In the genomic region with DNA sequence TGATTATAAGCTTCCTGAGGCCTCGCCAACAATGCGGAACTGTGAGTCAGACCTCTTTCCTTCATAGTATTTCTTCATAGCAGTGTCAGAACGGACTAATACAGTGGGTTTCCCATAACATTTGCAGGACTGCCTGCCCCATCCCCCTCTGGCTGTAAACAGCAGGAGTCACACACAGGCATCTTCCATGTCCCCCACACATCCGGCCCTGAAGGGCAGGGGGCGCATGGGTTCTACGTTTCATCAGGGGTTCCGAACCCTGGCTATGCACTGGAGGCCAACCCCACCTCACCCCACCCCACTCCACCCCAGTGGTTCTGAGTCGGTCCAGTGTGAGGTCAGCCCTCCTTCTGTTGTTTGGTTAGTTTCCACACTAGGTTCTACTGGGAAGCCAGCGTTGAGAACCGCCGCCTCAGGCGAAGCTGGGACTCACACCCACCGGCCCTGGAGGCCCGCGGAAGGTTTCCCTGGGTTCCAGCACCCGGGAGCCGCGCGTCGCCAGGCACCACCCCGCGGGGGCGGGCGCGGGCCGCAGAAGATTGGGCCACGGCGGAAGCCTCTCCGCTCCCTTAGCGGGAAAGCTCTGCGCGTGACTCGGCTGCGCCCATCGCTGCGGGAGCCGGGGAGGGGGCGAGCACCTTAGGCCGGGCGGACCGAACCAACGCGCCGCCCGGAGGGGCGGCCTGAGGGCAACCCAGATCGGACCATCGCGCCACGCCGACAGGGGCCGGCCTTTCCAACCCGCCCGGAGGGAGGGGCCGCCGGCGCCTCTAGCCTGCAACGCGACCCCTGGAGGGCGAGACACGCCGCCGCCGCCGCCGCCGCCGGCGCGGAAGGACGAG, we compare ENCODE assay signal across 8 cellular contexts. TPM values are rescaled to one million over a fixed set of nuclear protein-coding genes. Genes with fewer than 3 reads are reported as not detected.
DNase-seq lines count a peak whose midpoint lies in the region; ATAC-seq and TF ChIP-seq lines count a peak whose summit lies in the region.

A gene with protein sequence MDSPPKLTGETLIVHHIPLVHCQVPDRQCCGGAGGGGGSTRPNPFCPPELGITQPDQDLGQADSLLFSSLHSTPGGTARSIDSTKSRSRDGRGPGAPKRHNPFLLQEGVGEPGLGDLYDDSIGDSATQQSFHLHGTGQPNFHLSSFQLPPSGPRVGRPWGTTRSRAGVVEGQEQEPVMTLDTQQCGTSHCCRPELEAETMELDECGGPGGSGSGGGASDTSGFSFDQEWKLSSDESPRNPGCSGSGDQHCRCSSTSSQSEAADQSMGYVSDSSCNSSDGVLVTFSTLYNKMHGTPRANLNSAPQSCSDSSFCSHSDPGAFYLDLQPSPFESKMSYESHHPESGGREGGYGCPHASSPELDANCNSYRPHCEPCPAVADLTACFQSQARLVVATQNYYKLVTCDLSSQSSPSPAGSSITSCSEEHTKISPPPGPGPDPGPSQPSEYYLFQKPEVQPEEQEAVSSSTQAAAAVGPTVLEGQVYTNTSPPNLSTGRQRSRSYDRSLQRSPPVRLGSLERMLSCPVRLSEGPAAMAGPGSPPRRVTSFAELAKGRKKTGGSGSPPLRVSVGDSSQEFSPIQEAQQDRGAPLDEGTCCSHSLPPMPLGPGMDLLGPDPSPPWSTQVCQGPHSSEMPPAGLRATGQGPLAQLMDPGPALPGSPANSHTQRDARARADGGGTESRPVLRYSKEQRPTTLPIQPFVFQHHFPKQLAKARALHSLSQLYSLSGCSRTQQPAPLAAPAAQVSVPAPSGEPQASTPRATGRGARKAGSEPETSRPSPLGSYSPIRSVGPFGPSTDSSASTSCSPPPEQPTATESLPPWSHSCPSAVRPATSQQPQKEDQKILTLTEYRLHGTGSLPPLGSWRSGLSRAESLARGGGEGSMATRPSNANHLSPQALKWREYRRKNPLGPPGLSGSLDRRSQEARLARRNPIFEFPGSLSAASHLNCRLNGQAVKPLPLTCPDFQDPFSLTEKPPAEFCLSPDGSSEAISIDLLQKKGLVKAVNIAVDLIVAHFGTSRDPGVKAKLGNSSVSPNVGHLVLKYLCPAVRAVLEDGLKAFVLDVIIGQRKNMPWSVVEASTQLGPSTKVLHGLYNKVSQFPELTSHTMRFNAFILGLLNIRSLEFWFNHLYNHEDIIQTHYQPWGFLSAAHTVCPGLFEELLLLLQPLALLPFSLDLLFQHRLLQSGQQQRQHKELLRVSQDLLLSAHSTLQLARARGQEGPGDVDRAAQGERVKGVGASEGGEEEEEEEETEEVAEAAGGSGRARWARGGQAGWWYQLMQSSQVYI (N-terminal part only) (plus strand): TSS at position 799 of the 842 bp plus-strand sequence. CDS start 56,411 bp downstream, outside the sequence.

- POLR2A ChIA-PET in Panc1 (lab: Charles Lee), result interaction anchor here (0.6 to 0.7 kb wide), 2 partner anchors 56 to 374 kb away, joined by 5 to 20 read pairs; a partner anchor contains a TSS

- H3K9me3 Mint-ChIP-seq in activated naive CD4-positive, alpha-beta T cell treated with anti-CD3 and anti-CD28 coated beads, Interleukin-2, amount 50 U/mL, for 24 hours, result no peaks in the 10 kb centered on the region
- no peaks in the 10 kb centered on the region for H3K9me3 Mint-ChIP-seq in nephron progenitor cell

- H3K4me3 ChIP-seq in Panc1 (ENCODE audit: low read depth in 2 of 2, low read length in 2 of 2), result peak within 1 kb of the TSS; percentile 73 to 85
- H3K4me3 ChIP-seq in gastroesophageal sphincter, result peak within 1 kb of the TSS; percentile 64 to 93
- H3K4me3 ChIP-seq in testis, result peak within 1 kb of the TSS; percentile 78 to 87

- 70% methylated on average over 2 of the region's 71 CpGs; no CpG with 5 or more reads in 1 of the 2 donors for WGBS in gastroesophageal sphincter (ENCODE audit: low coverage in 1 of 2), 2 donors
- 2 to 14% methylated on average over 7 to 68 of the region's 71 CpGs for WGBS in testis, 2 donors

- in situ Hi-C loops in KBM-7 (cut with MboI; ENCODE audit: low pct_unique_long_range_greater_than_20kb, low sequenced_read_pairs), result loop anchor here (10.0 kb wide), 1 partner anchor 65 kb away; no protein-coding TSS in a partner anchor
- in situ Hi-C loops in Panc1 (cut with HindIII; ENCODE audit: low pct_unique_long_range_greater_than_20kb, low sequenced_read_pairs), result no loop called here

- intact Hi-C loops in Panc1 (cut with micrococcal nuclease; ENCODE audit: unreplicated experiment) (no loop called here), testis (cut with DNase I; ENCODE audit: low total_unique reads) (loop anchor here (5.0 kb wide), 1 partner anchor 63 kb away; no protein-coding TSS in a partner anchor)

- peaks cover 27% of the 10 kb centered on the region for H3K4me1 Mint-ChIP-seq in activated naive CD4-positive, alpha-beta T cell treated with anti-CD3 and anti-CD28 coated beads, Interleukin-2, amount 50 U/mL, for 24 hours
- H3K4me1 Mint-ChIP-seq in nephron progenitor cell, result peaks cover 40% of the 10 kb centered on the region

- peak within 1 kb of the TSS; percentile 99 for H3K27ac ChIP-seq in Panc1 (ENCODE audit: low read length)
- peak within 1 kb of the TSS; percentile 82 to 99 (median 97) for H3K27ac ChIP-seq in gastroesophageal sphincter
- H3K27ac ChIP-seq in testis, result peak within 1 kb of the TSS; percentile 90 to 96

- TF ChIP-seq POLR2A in gastroesophageal sphincter (IDR thresholded peaks at IDR 0.05), result peak; percentile 67 to 78
- peak; percentile 17 for TF ChIP-seq POLR2A in testis (IDR thresholded peaks at IDR 0.05)

- ATAC-seq in Panc1, result peak; percentile 80
- ATAC-seq in gastroesophageal sphincter, result peak; percentile 87
- no peak for ATAC-seq in HG03520 (IDR thresholded peaks at IDR 0.05; ENCODE audit: unreplicated experiment)

- H3K36me3 ChIP-seq in Panc1 (ENCODE audit: control insufficient read depth, insufficient read depth, low read length) (no peaks in the 10 kb centered on the region), gastroesophageal sphincter (no peaks in the 10 kb centered on the region), testis (ENCODE audit: low read depth, missing control alignments) (no peaks in the 10 kb centered on the region)

- H3K4me1 ChIP-seq in Panc1 (ENCODE audit: control insufficient read depth, insufficient read depth, low read length), result peaks cover 25% of the 10 kb centered on the region
- peaks cover 0 to 43% (median 8%) of the 10 kb centered on the region in 3 donors for H3K4me1 ChIP-seq in gastroesophageal sphincter
- peaks cover 14% of the 10 kb centered on the region for H3K4me1 ChIP-seq in testis

- DNase-seq in ELR (ENCODE audit: low read depth) (peak; percentile 95), KBM-7 (peak; percentile 93), Panc1 (ENCODE audit: low read depth, low spot score) (peak; percentile 67), nephron progenitor cell (peak; percentile 93), testis (peak; percentile 87)

- H3K27me3 Mint-ChIP-seq in activated naive CD4-positive, alpha-beta T cell treated with anti-CD3 and anti-CD28 coated beads, Interleukin-2, amount 50 U/mL, for 24 hours, result peaks cover 2% of the 10 kb centered on the region
- H3K27me3 Mint-ChIP-seq in nephron progenitor cell (ENCODE audit: low read depth, poor library complexity), result peaks cover 12% of the 10 kb centered on the region

- no peaks in the 10 kb centered on the region for H3K27me3 ChIP-seq in Panc1 (ENCODE audit: control insufficient read depth, insufficient read depth, low read length)
- no peaks in the 10 kb centered on the region for H3K27me3 ChIP-seq in gastroesophageal sphincter
- no peaks in the 10 kb centered on the region for H3K27me3 ChIP-seq in testis

- H3K4me3 Mint-ChIP-seq in activated naive CD4-positive, alpha-beta T cell treated with anti-CD3 and anti-CD28 coated beads, Interleukin-2, amount 50 U/mL, for 24 hours, result peak within 1 kb of the TSS; percentile 87
- peak within 1 kb of the TSS; percentile 94 for H3K4me3 Mint-ChIP-seq in nephron progenitor cell

- peak; percentile 72 for TF ChIP-seq CTCF in Panc1 (IDR thresholded peaks at IDR 0.05)
- peak in 3 of 4 experiments; percentile 61 to 72 (median 67) for TF ChIP-seq CTCF in gastroesophageal sphincter (IDR thresholded peaks at IDR 0.05)
- peak; percentile 26 for TF ChIP-seq CTCF in nephron progenitor cell (IDR thresholded peaks at IDR 0.05)
- peak in 2 of 3 experiments; percentile 33 to 37 for TF ChIP-seq CTCF in testis (IDR thresholded peaks at IDR 0.05)

- BruUV-seq in Panc1 (replicated peaks; lab: Mats Ljungman, UMichigan), result no TSS peak

- H3K27ac Mint-ChIP-seq in activated naive CD4-positive, alpha-beta T cell treated with anti-CD3 and anti-CD28 coated beads, Interleukin-2, amount 50 U/mL, for 24 hours, result peak within 1 kb of the TSS; percentile 79
- H3K27ac Mint-ChIP-seq in nephron progenitor cell, result peak within 1 kb of the TSS; percentile 53

- CTCF ChIA-PET in Panc1 (lab: Charles Lee), result interaction anchor here (0.6 to 2.1 kb wide), 6 partner anchors 12 to 374 kb away, joined by 3 to 16 read pairs (median 3); no protein-coding TSS in a partner anchor

- H3K9me3 ChIP-seq in Panc1 (ENCODE audit: control insufficient read depth, insufficient read depth, low read depth, low read length) (no peaks in the 10 kb centered on the region; the same call in 1 of the 2 replicates), gastroesophageal sphincter (no peaks in the 10 kb centered on the region), testis (no peaks in the 10 kb centered on the region)

- no peaks in the 10 kb centered on the region for H3K36me3 Mint-ChIP-seq in activated naive CD4-positive, alpha-beta T cell treated with anti-CD3 and anti-CD28 coated beads, Interleukin-2, amount 50 U/mL, for 24 hours
- no peaks in the 10 kb centered on the region for H3K36me3 Mint-ChIP-seq in nephron progenitor cell (ENCODE audit: low read depth)

- no peak for TF ChIP-seq EP300 in gastroesophageal sphincter (IDR thresholded peaks at IDR 0.05)

RNA-seq across cellular contexts. Expression of the gene that starts here (rescaled TPM):
- total RNA-seq in Panc1 (2021; ENCODE audit: unreplicated experiment), result 49.9 TPM
- 30.4 TPM for polyA plus RNA-seq in Panc1 (2012; ENCODE audit: insufficient read length)
- 10 to 100 TPM; 43.8 to 85.4 (median 59.6) TPM for total RNA-seq in gastroesophageal sphincter
- total RNA-seq in testis, result 10 to 100 TPM; 28.7 to 32.3 TPM
- polyA plus RNA-seq in testis (ENCODE audit: insufficient read depth, low read depth, low replicate concordance), result 78.1 TPM
